In genomic region chr15:85757073-85757938, GRCh38 we compare ENCODE assay signal across 1 cellular context.
TF ChIP-seq lines count a peak whose summit lies in the region.

No MANE protein-coding gene starts in this region.

TF ChIP-seq in HepG2, 621 proteins besides CTCF, POLR2A, EP300 and RAD21:
- no peak for TF ChIP-seq TP53 (CRISPR knock-in tag; conservative IDR thresholded peaks at IDR 0.05)
- TF ChIP-seq ZNF354B (CRISPR knock-in tag; IDR thresholded peaks at IDR 0.05), result no peak
- TF ChIP-seq ZNF773 (CRISPR knock-in tag; IDR thresholded peaks at IDR 0.05; ENCODE audit: borderline replicate concordance), result no peak
- TF ChIP-seq BRD4 (CRISPR knock-in tag; IDR thresholded peaks at IDR 0.05), result no peak
- TF ChIP-seq NFIB (CRISPR knock-in tag; IDR thresholded peaks at IDR 0.05; ENCODE audit: borderline replicate concordance), result no peak
- TF ChIP-seq ZNF547 (CRISPR knock-in tag; IDR thresholded peaks at IDR 0.05), result no peak
- TF ChIP-seq ZBTB34 (CRISPR knock-in tag; IDR thresholded peaks at IDR 0.05), result no peak
- peak; percentile 80 for TF ChIP-seq PCBP2 (optimal IDR thresholded peaks at IDR 0.05; ENCODE audit: low read depth, low read length, poor library complexity, severe bottlenecking)
- TF ChIP-seq, protein P1, sequence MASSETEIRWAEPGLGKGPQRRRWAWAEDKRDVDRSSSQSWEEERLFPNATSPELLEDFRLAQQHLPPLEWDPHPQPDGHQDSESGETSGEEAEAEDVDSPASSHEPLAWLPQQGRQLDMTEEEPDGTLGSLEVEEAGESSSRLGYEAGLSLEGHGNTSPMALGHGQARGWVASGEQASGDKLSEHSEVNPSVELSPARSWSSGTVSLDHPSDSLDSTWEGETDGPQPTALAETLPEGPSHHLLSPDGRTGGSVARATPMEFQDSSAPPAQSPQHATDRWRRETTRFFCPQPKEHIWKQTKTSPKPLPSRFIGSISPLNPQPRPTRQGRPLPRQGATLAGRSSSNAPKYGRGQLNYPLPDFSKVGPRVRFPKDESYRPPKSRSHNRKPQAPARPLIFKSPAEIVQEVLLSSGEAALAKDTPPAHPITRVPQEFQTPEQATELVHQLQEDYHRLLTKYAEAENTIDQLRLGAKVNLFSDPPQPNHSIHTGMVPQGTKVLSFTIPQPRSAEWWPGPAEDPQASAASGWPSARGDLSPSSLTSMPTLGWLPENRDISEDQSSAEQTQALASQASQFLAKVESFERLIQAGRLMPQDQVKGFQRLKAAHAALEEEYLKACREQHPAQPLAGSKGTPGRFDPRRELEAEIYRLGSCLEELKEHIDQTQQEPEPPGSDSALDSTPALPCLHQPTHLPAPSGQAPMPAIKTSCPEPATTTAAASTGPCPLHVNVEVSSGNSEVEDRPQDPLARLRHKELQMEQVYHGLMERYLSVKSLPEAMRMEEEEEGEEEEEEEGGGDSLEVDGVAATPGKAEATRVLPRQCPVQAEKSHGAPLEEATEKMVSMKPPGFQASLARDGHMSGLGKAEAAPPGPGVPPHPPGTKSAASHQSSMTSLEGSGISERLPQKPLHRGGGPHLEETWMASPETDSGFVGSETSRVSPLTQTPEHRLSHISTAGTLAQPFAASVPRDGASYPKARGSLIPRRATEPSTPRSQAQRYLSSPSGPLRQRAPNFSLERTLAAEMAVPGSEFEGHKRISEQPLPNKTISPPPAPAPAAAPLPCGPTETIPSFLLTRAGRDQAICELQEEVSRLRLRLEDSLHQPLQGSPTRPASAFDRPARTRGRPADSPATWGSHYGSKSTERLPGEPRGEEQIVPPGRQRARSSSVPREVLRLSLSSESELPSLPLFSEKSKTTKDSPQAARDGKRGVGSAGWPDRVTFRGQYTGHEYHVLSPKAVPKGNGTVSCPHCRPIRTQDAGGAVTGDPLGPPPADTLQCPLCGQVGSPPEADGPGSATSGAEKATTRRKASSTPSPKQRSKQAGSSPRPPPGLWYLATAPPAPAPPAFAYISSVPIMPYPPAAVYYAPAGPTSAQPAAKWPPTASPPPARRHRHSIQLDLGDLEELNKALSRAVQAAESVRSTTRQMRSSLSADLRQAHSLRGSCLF (CRISPR knock-in tag; IDR thresholded peaks at IDR 0.05; ENCODE audit: borderline replicate concordance), result no peak
- no peak for TF ChIP-seq PRPF4 (IDR thresholded peaks at IDR 0.05; ENCODE audit: low read depth, low read length, poor library complexity, severe bottlenecking)
- no peak for TF ChIP-seq MED13 (CRISPR knock-in tag; IDR thresholded peaks at IDR 0.05)
- no peak for TF ChIP-seq ZNF333 (CRISPR knock-in tag; IDR thresholded peaks at IDR 0.05; ENCODE audit: borderline replicate concordance)
- no peak for TF ChIP-seq ZNF740 (CRISPR knock-in tag; IDR thresholded peaks at IDR 0.05)
- TF ChIP-seq ZNF33A (CRISPR knock-in tag; IDR thresholded peaks at IDR 0.05; ENCODE audit: borderline replicate concordance), result no peak
- no peak for TF ChIP-seq RNF2 (conservative IDR thresholded peaks at IDR 0.05; ENCODE audit: low read depth)
- peak; percentile 85 for TF ChIP-seq HNRNPK (IDR thresholded peaks at IDR 0.05; ENCODE audit: low read depth, low read length, poor library complexity, severe bottlenecking)
TF ChIP-seq in HepG2: peak in this region for 2.
